Comparison of ENCODE assay signal across 11 cellular contexts in genomic region chr19:38318595-38319142, GRCh38. TPM values are rescaled to one million over a fixed set of nuclear protein-coding genes. Genes with fewer than 3 reads are reported as not detected.
DNase-seq lines count a peak whose midpoint lies in the region; ATAC-seq and TF ChIP-seq lines count a peak whose summit lies in the region.
"Had no signal": no experiment of that assay in that cellular context is flagged by ENCODE, and none has a peak within 500 bp of the region (broad histone marks: within the 10 kb centered on the region; RNA-seq: fewer than 3 reads in every experiment).

No MANE protein-coding gene starts in this region.

- H3K27me3 ChIP-seq in CD4-positive, alpha-beta memory T cell (ENCODE audit: insufficient read depth, low read length), result no peaks in the 10 kb centered on the region
- no peaks in the 10 kb centered on the region for H3K27me3 ChIP-seq in Loucy (ENCODE audit: insufficient read depth, low read length, poor library complexity, severe bottlenecking)
- no peaks in the 10 kb centered on the region for H3K27me3 ChIP-seq in effector memory CD4-positive, alpha-beta T cell (replicated peaks; ENCODE audit: control insufficient read depth, insufficient read depth, low read length, poor library complexity, severe bottlenecking)

- intact Hi-C loops in CD4-positive, alpha-beta memory T cell (cut with micrococcal nuclease), result loop anchor here (5.0 kb wide), 1 partner anchor 411 kb away; the partner anchor contains the start of genes SIPA1L3 and WDR87

- peaks cover 6% of the 10 kb centered on the region; the same call in 1 of the 2 replicates for H3F3A ChIP-seq in Loucy (ENCODE audit: low read depth)

- H3K36me3 Mint-ChIP-seq in CD4-positive, alpha-beta memory T cell, result peaks cover 4 to 6% of the 10 kb centered on the region in 2 donors
- peaks cover 15% of the 10 kb centered on the region for H3K36me3 Mint-ChIP-seq in effector memory CD8-positive, alpha-beta T cell (ENCODE audit: insufficient read depth)
- H3K36me3 Mint-ChIP-seq in natural killer cell treated with Interleukin-12 subunit alpha and Interleukin-12 subunit beta and Interleukin-15 and Interleukin-18, amount 100 ng/mL, for 72 hours, result no peaks in the 10 kb centered on the region

- TF ChIP-seq CTCF in Loucy (conservative IDR thresholded peaks at IDR 0.05; ENCODE audit: low read length), result no peak

- H3K36me3 ChIP-seq in CD4-positive, alpha-beta memory T cell (ENCODE audit: insufficient read depth, low read length), result no peaks in the 10 kb centered on the region
- no peaks in the 10 kb centered on the region for H3K36me3 ChIP-seq in Loucy (ENCODE audit: insufficient read depth, low read length)
- H3K36me3 ChIP-seq in effector memory CD4-positive, alpha-beta T cell (ENCODE audit: control insufficient read depth, insufficient read depth, low read length), result peaks cover under 1% of the 10 kb centered on the region

- no peaks in the 10 kb centered on the region for H4K20me1 ChIP-seq in Loucy (ENCODE audit: insufficient read depth, low read length, poor library complexity, severe bottlenecking)

- no peak for ATAC-seq in effector memory CD8-positive, alpha-beta T cell (replicated peaks)
- ATAC-seq in natural killer cell treated with Interleukin-12 subunit alpha and Interleukin-12 subunit beta and Interleukin-15 and Interleukin-18, amount 100 ng/mL, for 72 hours, result no peak

- no peak for DNase-seq in CD4-positive, alpha-beta memory T cell
- no peak for DNase-seq in effector memory CD8-positive, alpha-beta T cell
- no peak for DNase-seq in natural killer cell treated with Interleukin-12 subunit alpha and Interleukin-12 subunit beta and Interleukin-15 and Interleukin-18, amount 100 ng/mL, for 72 hours (ENCODE audit: low spot score)
- DNase-seq in effector memory CD4-positive, alpha-beta T cell, result no peak
- no peak for DNase-seq in islet precursor cell
- no peak for DNase-seq in NCI-H2171 treated with DMSO at 0.1 percent for 48 hours (lab: John Stamatoyannopoulos, UW)
- no peak for DNase-seq in effector CD4-positive, alpha-beta T cell
- DNase-seq: activated CD4-positive, alpha-beta T cell treated with anti-CD3 and anti-CD28 coated beads for 48 hours; cerebellar nuclear complex had no signal

- no peaks in the 10 kb centered on the region for H3K9me3 Mint-ChIP-seq in CD4-positive, alpha-beta memory T cell
- no peaks in the 10 kb centered on the region for H3K9me3 Mint-ChIP-seq in effector memory CD8-positive, alpha-beta T cell
- no peaks in the 10 kb centered on the region for H3K9me3 Mint-ChIP-seq in natural killer cell treated with Interleukin-12 subunit alpha and Interleukin-12 subunit beta and Interleukin-15 and Interleukin-18, amount 100 ng/mL, for 72 hours

- H3K4me3 Mint-ChIP-seq in CD4-positive, alpha-beta memory T cell, result peak overlapping the region; percentile 55 to 89 (median 85)
- peak overlapping the region; percentile 85 to 92 for H3K4me3 Mint-ChIP-seq in effector memory CD8-positive, alpha-beta T cell
- H3K4me3 Mint-ChIP-seq in natural killer cell treated with Interleukin-12 subunit alpha and Interleukin-12 subunit beta and Interleukin-15 and Interleukin-18, amount 100 ng/mL, for 72 hours, result peak overlapping the region; percentile 72

- no peak overlapping the region for H3K4me3 ChIP-seq in CD4-positive, alpha-beta memory T cell (ENCODE audit: low read length in 2 of 2)
- H3K4me3 ChIP-seq in Loucy (ENCODE audit: low read length, poor library complexity, severe bottlenecking), result peak overlapping the region; percentile 81
- H3K4me3 ChIP-seq in effector memory CD4-positive, alpha-beta T cell (ENCODE audit: insufficient read depth, low read depth, low read length, poor library complexity, severe bottlenecking), result no peak overlapping the region

- peak overlapping the region; percentile 47 to 87 (median 68) for H3K27ac Mint-ChIP-seq in CD4-positive, alpha-beta memory T cell
- H3K27ac Mint-ChIP-seq in effector memory CD8-positive, alpha-beta T cell, result peak overlapping the region; percentile 31 to 46
- H3K27ac Mint-ChIP-seq in natural killer cell treated with Interleukin-12 subunit alpha and Interleukin-12 subunit beta and Interleukin-15 and Interleukin-18, amount 100 ng/mL, for 72 hours, result no peak overlapping the region

- H3K27ac ChIP-seq in CD4-positive, alpha-beta memory T cell (ENCODE audit: low read depth, low read length), result peak overlapping the region; percentile 62
- no peak overlapping the region for H3K27ac ChIP-seq in effector memory CD4-positive, alpha-beta T cell (ENCODE audit: insufficient read depth, low read length, poor library complexity, severe bottlenecking)

- H3K4me1 Mint-ChIP-seq in CD4-positive, alpha-beta memory T cell, result peaks cover 35 to 79% (median 49%) of the 10 kb centered on the region in 4 donors
- H3K4me1 Mint-ChIP-seq in effector memory CD8-positive, alpha-beta T cell (ENCODE audit: low read depth in 2 of 2), result peaks cover 37 to 40% of the 10 kb centered on the region in 2 donors
- peaks cover 27 to 35% of the 10 kb centered on the region in 2 donors for H3K4me1 Mint-ChIP-seq in natural killer cell treated with Interleukin-12 subunit alpha and Interleukin-12 subunit beta and Interleukin-15 and Interleukin-18, amount 100 ng/mL, for 72 hours (ENCODE audit: low read depth in 2 of 2)

- H3K9me3 ChIP-seq in CD4-positive, alpha-beta memory T cell (ENCODE audit: control insufficient read depth in 1 of 2, low read length in 2 of 2), result no peaks in the 10 kb centered on the region
- H3K9me3 ChIP-seq in Loucy (ENCODE audit: insufficient read depth, low read depth, low read length), result no peaks in the 10 kb centered on the region
- no peaks in the 10 kb centered on the region for H3K9me3 ChIP-seq in effector memory CD4-positive, alpha-beta T cell (ENCODE audit: control insufficient read depth, low read length)

- H2AFZ ChIP-seq in Loucy (ENCODE audit: low read length), result no peak overlapping the region

- H3K79me2 ChIP-seq in Loucy (ENCODE audit: insufficient read depth, low read length), result peaks cover 50% of the 10 kb centered on the region

- POLR2A ChIA-PET in CD4-positive, alpha-beta memory T cell (lab: Charles Lee; ENCODE audit: partially characterized antibody), result interaction anchor here (0.8 to 1.0 kb wide), 3 partner anchors 8 to 270 kb away, joined by 3 read pairs; no protein-coding TSS in a partner anchor

- CTCF ChIA-PET in CD4-positive, alpha-beta memory T cell (lab: Charles Lee; ENCODE audit: partially characterized antibody), result interaction anchor here (0.8 to 1.3 kb wide), 4 partner anchors 15 to 55 kb away, joined by 3 to 4 read pairs (median 4); partner anchors contain the start of genes CATSPERG and PSMD8

- no peaks in the 10 kb centered on the region for H3K27me3 Mint-ChIP-seq in CD4-positive, alpha-beta memory T cell
- no peaks in the 10 kb centered on the region for H3K27me3 Mint-ChIP-seq in effector memory CD8-positive, alpha-beta T cell
- H3K27me3 Mint-ChIP-seq in natural killer cell treated with Interleukin-12 subunit alpha and Interleukin-12 subunit beta and Interleukin-15 and Interleukin-18, amount 100 ng/mL, for 72 hours, result peaks cover 0 to 2% of the 10 kb centered on the region in 2 donors

- peak overlapping the region; percentile 68 for H3K9ac ChIP-seq in Loucy (ENCODE audit: low read depth, low read length, poor library complexity, severe bottlenecking)

- peaks cover 50% of the 10 kb centered on the region for H3K4me1 ChIP-seq in CD4-positive, alpha-beta memory T cell (ENCODE audit: insufficient read depth, low read length)
- H3K4me1 ChIP-seq in Loucy (ENCODE audit: insufficient read depth, low read length, poor library complexity, severe bottlenecking), result peaks cover 51% of the 10 kb centered on the region
- H3K4me1 ChIP-seq in effector memory CD4-positive, alpha-beta T cell (ENCODE audit: control insufficient read depth, insufficient read depth, low read length, poor library complexity, severe bottlenecking), result peaks cover 43% of the 10 kb centered on the region

- no peaks in the 10 kb centered on the region for H3K9me2 ChIP-seq in Loucy (replicated peaks; ENCODE audit: low read depth, low read length)

- peak overlapping the region; percentile 79 for H3K4me2 ChIP-seq in Loucy (ENCODE audit: low read depth, low read length, poor library complexity, severe bottlenecking)

RNA-seq across cellular contexts. Expression of gene KCNK6, which starts 1.0 kb away (rescaled TPM):
- 10 to 100 TPM; 14.5 to 14.9 TPM for total RNA-seq in CD4-positive, alpha-beta memory T cell
- polyA plus RNA-seq in CD4-positive, alpha-beta memory T cell, result 1 to 10 TPM; 1.3 to 7.4 TPM
- total RNA-seq in natural killer cell treated with Interleukin-12 subunit alpha and Interleukin-12 subunit beta and Interleukin-15 and Interleukin-18, amount 100 ng/mL, for 72 hours, result 1 to 10 TPM; 3.7 to 7.7 TPM

RNA-seq across cellular contexts. Expression of gene YIF1B, which starts 2.9 kb away (rescaled TPM):
- 10 to 100 TPM; 35.8 to 38.4 TPM for total RNA-seq in CD4-positive, alpha-beta memory T cell
- polyA plus RNA-seq in CD4-positive, alpha-beta memory T cell, result 10 to 100 TPM; 44.6 to 57.4 TPM
- 10 to 100 TPM; 56.0 to 59.2 TPM for total RNA-seq in natural killer cell treated with Interleukin-12 subunit alpha and Interleukin-12 subunit beta and Interleukin-15 and Interleukin-18, amount 100 ng/mL, for 72 hours

RNA-seq across cellular contexts. Expression of gene C19orf33, which starts 14.6 kb away (rescaled TPM):
- not detected for total RNA-seq in CD4-positive, alpha-beta memory T cell
- not detected for polyA plus RNA-seq in CD4-positive, alpha-beta memory T cell
- total RNA-seq in natural killer cell treated with Interleukin-12 subunit alpha and Interleukin-12 subunit beta and Interleukin-15 and Interleukin-18, amount 100 ng/mL, for 72 hours, result not detected
- total RNA-seq: M059J had no signal

RNA-seq across cellular contexts. Expression of gene CATSPERG, which starts 17.0 kb away (rescaled TPM):
- 10 to 100 TPM; 23.3 to 27.0 TPM for total RNA-seq in CD4-positive, alpha-beta memory T cell
- 1 to 10 TPM; 2.2 to 3.7 TPM for polyA plus RNA-seq in CD4-positive, alpha-beta memory T cell
- total RNA-seq in natural killer cell treated with Interleukin-12 subunit alpha and Interleukin-12 subunit beta and Interleukin-15 and Interleukin-18, amount 100 ng/mL, for 72 hours, result 1 to 10 TPM; 6.1 to 9.4 TPM
- total RNA-seq: M059J had no signal

RNA-seq across cellular contexts. Expression of gene SPINT2, which starts 54.3 kb away (rescaled TPM):
- total RNA-seq in CD4-positive, alpha-beta memory T cell, result 10 to 100 TPM; 35.7 to 40.4 TPM
- polyA plus RNA-seq in CD4-positive, alpha-beta memory T cell, result 10 to 100 TPM; 72.3 to 94.5 TPM
- total RNA-seq in natural killer cell treated with Interleukin-12 subunit alpha and Interleukin-12 subunit beta and Interleukin-15 and Interleukin-18, amount 100 ng/mL, for 72 hours, result 1 to 10 TPM; 6.9 to 9.1 TPM

Comparison
In these comparisons a context has a peak if more than half of its experiments do, and no peak if none do; other contexts are left out.
1. H3K27ac Mint-ChIP-seq: peak in CD4-positive, alpha-beta memory T cell (7 of 7) and effector memory CD8-positive, alpha-beta T cell (2 of 2); none in natural killer cell treated with Interleukin-12 subunit alpha and Interleukin-12 subunit beta and Interleukin-15 and Interleukin-18, amount 100 ng/mL, for 72 hours (0 of 2).
2. Peak in every context shown above with its lines, with median percentiles within 50 percentile points of each other: H3K4me3 Mint-ChIP-seq.